In genomic region chr10:104120903-104121484, GRCh38 we compare ENCODE assay signal across 1 cellular context.
TF ChIP-seq lines count a peak whose summit lies in the region.

No MANE protein-coding gene starts in this region.

TF ChIP-seq in GM12878, 131 proteins besides CTCF, POLR2A, EP300 and RAD21 (continued from another document):
- TF ChIP-seq, protein P1, sequence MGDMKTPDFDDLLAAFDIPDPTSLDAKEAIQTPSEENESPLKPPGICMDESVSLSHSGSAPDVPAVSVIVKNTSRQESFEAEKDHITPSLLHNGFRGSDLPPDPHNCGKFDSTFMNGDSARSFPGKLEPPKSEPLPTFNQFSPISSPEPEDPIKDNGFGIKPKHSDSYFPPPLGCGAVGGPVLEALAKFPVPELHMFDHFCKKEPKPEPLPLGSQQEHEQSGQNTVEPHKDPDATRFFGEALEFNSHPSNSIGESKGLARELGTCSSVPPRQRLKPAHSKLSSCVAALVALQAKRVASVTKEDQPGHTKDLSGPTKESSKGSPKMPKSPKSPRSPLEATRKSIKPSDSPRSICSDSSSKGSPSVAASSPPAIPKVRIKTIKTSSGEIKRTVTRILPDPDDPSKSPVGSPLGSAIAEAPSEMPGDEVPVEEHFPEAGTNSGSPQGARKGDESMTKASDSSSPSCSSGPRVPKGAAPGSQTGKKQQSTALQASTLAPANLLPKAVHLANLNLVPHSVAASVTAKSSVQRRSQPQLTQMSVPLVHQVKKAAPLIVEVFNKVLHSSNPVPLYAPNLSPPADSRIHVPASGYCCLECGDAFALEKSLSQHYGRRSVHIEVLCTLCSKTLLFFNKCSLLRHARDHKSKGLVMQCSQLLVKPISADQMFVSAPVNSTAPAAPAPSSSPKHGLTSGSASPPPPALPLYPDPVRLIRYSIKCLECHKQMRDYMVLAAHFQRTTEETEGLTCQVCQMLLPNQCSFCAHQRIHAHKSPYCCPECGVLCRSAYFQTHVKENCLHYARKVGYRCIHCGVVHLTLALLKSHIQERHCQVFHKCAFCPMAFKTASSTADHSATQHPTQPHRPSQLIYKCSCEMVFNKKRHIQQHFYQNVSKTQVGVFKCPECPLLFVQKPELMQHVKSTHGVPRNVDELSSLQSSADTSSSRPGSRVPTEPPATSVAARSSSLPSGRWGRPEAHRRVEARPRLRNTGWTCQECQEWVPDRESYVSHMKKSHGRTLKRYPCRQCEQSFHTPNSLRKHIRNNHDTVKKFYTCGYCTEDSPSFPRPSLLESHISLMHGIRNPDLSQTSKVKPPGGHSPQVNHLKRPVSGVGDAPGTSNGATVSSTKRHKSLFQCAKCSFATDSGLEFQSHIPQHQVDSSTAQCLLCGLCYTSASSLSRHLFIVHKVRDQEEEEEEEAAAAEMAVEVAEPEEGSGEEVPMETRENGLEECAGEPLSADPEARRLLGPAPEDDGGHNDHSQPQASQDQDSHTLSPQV (IDR thresholded peaks at IDR 0.05), result no peak
- TF ChIP-seq CUX1 (IDR thresholded peaks at IDR 0.05; ENCODE audit: insufficient replicate concordance, low read depth, low read length) (no peak), SP1 (IDR thresholded peaks at IDR 0.05; ENCODE audit: low read depth, low read length) (no peak), IRF3 (IDR thresholded peaks at IDR 0.05) (no peak), CHD1 (IDR thresholded peaks at IDR 0.05; ENCODE audit: low read depth, low read length) (no peak), POLR2AphosphoS5 (IDR thresholded peaks at IDR 0.05; ENCODE audit: low read length) (peak; percentile 22; the same call in 1 of the 2 replicates), SMAD1 (IDR thresholded peaks at IDR 0.05; ENCODE audit: low read depth, partially characterized antibody) (no peak), ETV6 (conservative IDR thresholded peaks at IDR 0.05 in 1 of 2, IDR thresholded peaks at IDR 0.05 in 1 of 2; ENCODE audit: borderline replicate concordance in 1 of 2, low read depth in 1 of 2) (no peak), DPF2 (IDR thresholded peaks at IDR 0.05) (no peak), FOS (IDR thresholded peaks at IDR 0.05; ENCODE audit: borderline replicate concordance, extremely low read depth, insufficient read length) (no peak), RB1 (IDR thresholded peaks at IDR 0.05; ENCODE audit: borderline replicate concordance) (no peak), NBN (IDR thresholded peaks at IDR 0.05) (no peak), GATAD2B (conservative IDR thresholded peaks at IDR 0.05; ENCODE audit: low read depth) (0 out of 2 replicates have a peak, but pooled peaks have one; percentile 35), NKRF (conservative IDR thresholded peaks at IDR 0.05) (peak; percentile 55), RELA (IDR thresholded peaks at IDR 0.05; ENCODE audit: borderline replicate concordance, partially characterized antibody) (peak; percentile 88), KLF5 (IDR thresholded peaks at IDR 0.05; ENCODE audit: partially characterized antibody) (peak; percentile 41), ZBTB11 (CRISPR knock-in tag; IDR thresholded peaks at IDR 0.05) (no peak), FOXK2 (IDR thresholded peaks at IDR 0.05) (no peak), BMI1 (IDR thresholded peaks at IDR 0.05; ENCODE audit: borderline replicate concordance) (peak; percentile 91)
